1 cellular context compared by ENCODE assay signal in the genomic region with DNA sequence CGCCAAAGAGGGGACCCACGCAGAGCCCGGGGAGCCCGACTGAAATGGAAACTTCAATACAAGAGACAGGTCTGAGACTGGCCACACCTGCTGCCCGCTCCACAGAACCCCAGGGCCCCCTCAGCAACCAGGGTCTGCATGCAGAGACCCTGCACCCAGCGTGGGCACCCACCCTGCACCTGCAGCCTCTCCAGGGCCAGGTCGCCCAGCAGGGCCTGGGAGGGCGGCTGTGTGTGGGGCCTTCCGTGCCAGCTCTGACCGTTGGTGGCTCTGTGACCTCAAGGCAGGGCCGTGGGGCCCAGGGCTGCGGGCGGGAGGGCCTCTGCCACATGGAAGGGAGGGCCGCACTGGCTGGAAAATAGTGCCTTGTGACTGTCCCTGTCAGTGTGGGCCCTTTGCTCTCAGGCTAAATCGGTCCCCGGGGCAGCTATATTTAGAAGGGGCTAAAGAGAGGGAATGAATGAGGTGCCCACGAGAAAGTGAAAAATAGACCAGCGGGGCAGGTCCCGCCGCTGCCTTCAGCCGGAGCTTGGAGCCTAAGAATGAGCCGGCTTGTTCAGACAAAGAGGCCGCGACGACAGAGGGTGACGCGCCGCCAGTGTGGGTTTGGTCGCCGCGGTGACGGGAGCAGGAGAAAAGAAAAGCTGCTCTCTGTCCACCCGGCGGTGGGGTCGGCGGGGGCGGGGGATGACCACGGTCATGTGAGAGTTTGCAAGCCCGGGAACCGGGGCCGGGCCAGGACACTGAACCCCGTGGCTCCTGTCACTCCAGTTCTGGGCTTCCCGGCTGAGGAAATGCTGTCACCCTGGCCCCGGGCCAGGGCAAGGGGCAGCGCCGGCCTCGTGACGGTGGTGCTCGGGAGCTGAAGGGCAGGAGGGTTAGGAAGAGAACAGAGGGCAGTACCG.
TF ChIP-seq lines count a peak whose summit lies in the region.

No MANE protein-coding gene starts in this region.

TF ChIP-seq in HepG2, 621 proteins besides CTCF, POLR2A, EP300 and RAD21 (continued from another document and continues in another):
- TF ChIP-seq, protein P1, sequence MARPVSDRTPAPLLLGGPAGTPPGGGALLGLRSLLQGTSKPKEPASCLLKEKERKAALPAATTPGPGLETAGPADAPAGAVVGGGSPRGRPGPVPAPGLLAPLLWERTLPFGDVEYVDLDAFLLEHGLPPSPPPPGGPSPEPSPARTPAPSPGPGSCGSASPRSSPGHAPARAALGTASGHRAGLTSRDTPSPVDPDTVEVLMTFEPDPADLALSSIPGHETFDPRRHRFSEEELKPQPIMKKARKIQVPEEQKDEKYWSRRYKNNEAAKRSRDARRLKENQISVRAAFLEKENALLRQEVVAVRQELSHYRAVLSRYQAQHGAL (CRISPR knock-in tag; IDR thresholded peaks at IDR 0.05; ENCODE audit: not compliant biosample characterization) = peak; percentile 21
- TF ChIP-seq ZNF296 (CRISPR knock-in tag; conservative IDR thresholded peaks at IDR 0.05) (no peak; the same call in 1 of the 2 replicates), ZNF337 (CRISPR knock-in tag; IDR thresholded peaks at IDR 0.05; ENCODE audit: borderline replicate concordance, low read depth) (0 out of 2 replicates have a peak, but pooled peaks have one; percentile 33), GLI4 (CRISPR knock-in tag; IDR thresholded peaks at IDR 0.05; ENCODE audit: borderline replicate concordance) (peak; percentile 85; the same call in 1 of the 2 replicates), MEIS2 (CRISPR knock-in tag; IDR thresholded peaks at IDR 0.05) (no peak), REPIN1 (CRISPR knock-in tag; IDR thresholded peaks at IDR 0.05; ENCODE audit: borderline replicate concordance, low read depth) (peak; percentile 85), ZNF549 (CRISPR knock-in tag; IDR thresholded peaks at IDR 0.05) (no peak), ZSCAN22 (CRISPR knock-in tag; IDR thresholded peaks at IDR 0.05) (no peak), MED1 (CRISPR knock-in tag; IDR thresholded peaks at IDR 0.05) (peak; percentile 91), ZNF496 (CRISPR knock-in tag; IDR thresholded peaks at IDR 0.05; ENCODE audit: insufficient replicate concordance) (no peak), KDM5B (CRISPR knock-in tag; IDR thresholded peaks at IDR 0.05; ENCODE audit: borderline replicate concordance) (peak; percentile 72; the same call in 1 of the 2 replicates), ASH2L (IDR thresholded peaks at IDR 0.05; ENCODE audit: insufficient read length, low read depth, low read length) (peak; percentile 65), ZFX (CRISPR knock-in tag; IDR thresholded peaks at IDR 0.05; ENCODE audit: low read depth) (peak; percentile 90), RNF2 (conservative IDR thresholded peaks at IDR 0.05; ENCODE audit: low read depth) (peak; percentile 82), FOXK1 (CRISPR knock-in tag; IDR thresholded peaks at IDR 0.05; ENCODE audit: borderline replicate concordance, low read depth) (0 out of 2 replicates have a peak, but pooled peaks have one; percentile 18), ZNF781 (CRISPR knock-in tag; IDR thresholded peaks at IDR 0.05; ENCODE audit: borderline replicate concordance, not compliant biosample characterization) (peak; percentile 3), ZNF446 (CRISPR knock-in tag; IDR thresholded peaks at IDR 0.05) (0 out of 2 replicates have a peak, but pooled peaks have one; percentile 29), FOSL1 (CRISPR knock-in tag; IDR thresholded peaks at IDR 0.05; ENCODE audit: borderline replicate concordance) (no peak), DMAP1 (CRISPR knock-in tag; IDR thresholded peaks at IDR 0.05) (peak; percentile 62), YEATS4 (CRISPR knock-in tag; IDR thresholded peaks at IDR 0.05; ENCODE audit: borderline replicate concordance) (peak; percentile 54; the same call in 1 of the 2 replicates), ELF3 (CRISPR knock-in tag; IDR thresholded peaks at IDR 0.05) (no peak), RAD51 (IDR thresholded peaks at IDR 0.05; ENCODE audit: borderline replicate concordance) (peak; percentile 8; the same call in 1 of the 2 replicates), CBFB (CRISPR knock-in tag; IDR thresholded peaks at IDR 0.05) (peak; percentile 32; the same call in 1 of the 2 replicates), ZNF3 (CRISPR knock-in tag; IDR thresholded peaks at IDR 0.05) (0 out of 2 replicates have a peak, but pooled peaks have one; percentile 24), ZNF335 (CRISPR knock-in tag; IDR thresholded peaks at IDR 0.05) (no peak), JARID2 (CRISPR knock-in tag; IDR thresholded peaks at IDR 0.05; ENCODE audit: insufficient replicate concordance) (no peak), SALL2 (CRISPR knock-in tag; IDR thresholded peaks at IDR 0.05) (no peak), TAF15 (IDR thresholded peaks at IDR 0.05; ENCODE audit: low read depth, low read length, poor library complexity, severe bottlenecking) (no peak), ZNF816 (CRISPR knock-in tag; IDR thresholded peaks at IDR 0.05; ENCODE audit: borderline replicate concordance) (peak; percentile 90; the same call in 1 of the 2 replicates), U2AF1 (optimal IDR thresholded peaks at IDR 0.05; ENCODE audit: low read depth, low read length) (peak; percentile 25), ZNF543 (CRISPR knock-in tag; IDR thresholded peaks at IDR 0.05) (peak; percentile 68; the same call in 1 of the 2 replicates), ZNF235 (CRISPR knock-in tag; IDR thresholded peaks at IDR 0.05; ENCODE audit: borderline replicate concordance) (peak; percentile 70; the same call in 1 of the 2 replicates)
- TF ChIP-seq, protein P2, sequence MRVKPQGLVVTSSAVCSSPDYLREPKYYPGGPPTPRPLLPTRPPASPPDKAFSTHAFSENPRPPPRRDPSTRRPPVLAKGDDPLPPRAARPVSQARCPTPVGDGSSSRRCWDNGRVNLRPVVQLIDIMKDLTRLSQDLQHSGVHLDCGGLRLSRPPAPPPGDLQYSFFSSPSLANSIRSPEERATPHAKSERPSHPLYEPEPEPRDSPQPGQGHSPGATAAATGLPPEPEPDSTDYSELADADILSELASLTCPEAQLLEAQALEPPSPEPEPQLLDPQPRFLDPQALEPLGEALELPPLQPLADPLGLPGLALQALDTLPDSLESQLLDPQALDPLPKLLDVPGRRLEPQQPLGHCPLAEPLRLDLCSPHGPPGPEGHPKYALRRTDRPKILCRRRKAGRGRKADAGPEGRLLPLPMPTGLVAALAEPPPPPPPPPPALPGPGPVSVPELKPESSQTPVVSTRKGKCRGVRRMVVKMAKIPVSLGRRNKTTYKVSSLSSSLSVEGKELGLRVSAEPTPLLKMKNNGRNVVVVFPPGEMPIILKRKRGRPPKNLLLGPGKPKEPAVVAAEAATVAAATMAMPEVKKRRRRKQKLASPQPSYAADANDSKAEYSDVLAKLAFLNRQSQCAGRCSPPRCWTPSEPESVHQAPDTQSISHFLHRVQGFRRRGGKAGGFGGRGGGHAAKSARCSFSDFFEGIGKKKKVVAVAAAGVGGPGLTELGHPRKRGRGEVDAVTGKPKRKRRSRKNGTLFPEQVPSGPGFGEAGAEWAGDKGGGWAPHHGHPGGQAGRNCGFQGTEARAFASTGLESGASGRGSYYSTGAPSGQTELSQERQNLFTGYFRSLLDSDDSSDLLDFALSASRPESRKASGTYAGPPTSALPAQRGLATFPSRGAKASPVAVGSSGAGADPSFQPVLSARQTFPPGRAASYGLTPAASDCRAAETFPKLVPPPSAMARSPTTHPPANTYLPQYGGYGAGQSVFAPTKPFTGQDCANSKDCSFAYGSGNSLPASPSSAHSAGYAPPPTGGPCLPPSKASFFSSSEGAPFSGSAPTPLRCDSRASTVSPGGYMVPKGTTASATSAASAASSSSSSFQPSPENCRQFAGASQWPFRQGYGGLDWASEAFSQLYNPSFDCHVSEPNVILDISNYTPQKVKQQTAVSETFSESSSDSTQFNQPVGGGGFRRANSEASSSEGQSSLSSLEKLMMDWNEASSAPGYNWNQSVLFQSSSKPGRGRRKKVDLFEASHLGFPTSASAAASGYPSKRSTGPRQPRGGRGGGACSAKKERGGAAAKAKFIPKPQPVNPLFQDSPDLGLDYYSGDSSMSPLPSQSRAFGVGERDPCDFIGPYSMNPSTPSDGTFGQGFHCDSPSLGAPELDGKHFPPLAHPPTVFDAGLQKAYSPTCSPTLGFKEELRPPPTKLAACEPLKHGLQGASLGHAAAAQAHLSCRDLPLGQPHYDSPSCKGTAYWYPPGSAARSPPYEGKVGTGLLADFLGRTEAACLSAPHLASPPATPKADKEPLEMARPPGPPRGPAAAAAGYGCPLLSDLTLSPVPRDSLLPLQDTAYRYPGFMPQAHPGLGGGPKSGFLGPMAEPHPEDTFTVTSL (CRISPR knock-in tag; IDR thresholded peaks at IDR 0.05; ENCODE audit: borderline replicate concordance) = peak; percentile 54; the same call in 1 of the 2 replicates
- TF ChIP-seq, protein P3, sequence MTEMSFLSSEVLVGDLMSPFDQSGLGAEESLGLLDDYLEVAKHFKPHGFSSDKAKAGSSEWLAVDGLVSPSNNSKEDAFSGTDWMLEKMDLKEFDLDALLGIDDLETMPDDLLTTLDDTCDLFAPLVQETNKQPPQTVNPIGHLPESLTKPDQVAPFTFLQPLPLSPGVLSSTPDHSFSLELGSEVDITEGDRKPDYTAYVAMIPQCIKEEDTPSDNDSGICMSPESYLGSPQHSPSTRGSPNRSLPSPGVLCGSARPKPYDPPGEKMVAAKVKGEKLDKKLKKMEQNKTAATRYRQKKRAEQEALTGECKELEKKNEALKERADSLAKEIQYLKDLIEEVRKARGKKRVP (CRISPR knock-in tag; IDR thresholded peaks at IDR 0.05) = no peak
- TF ChIP-seq, protein P4, sequence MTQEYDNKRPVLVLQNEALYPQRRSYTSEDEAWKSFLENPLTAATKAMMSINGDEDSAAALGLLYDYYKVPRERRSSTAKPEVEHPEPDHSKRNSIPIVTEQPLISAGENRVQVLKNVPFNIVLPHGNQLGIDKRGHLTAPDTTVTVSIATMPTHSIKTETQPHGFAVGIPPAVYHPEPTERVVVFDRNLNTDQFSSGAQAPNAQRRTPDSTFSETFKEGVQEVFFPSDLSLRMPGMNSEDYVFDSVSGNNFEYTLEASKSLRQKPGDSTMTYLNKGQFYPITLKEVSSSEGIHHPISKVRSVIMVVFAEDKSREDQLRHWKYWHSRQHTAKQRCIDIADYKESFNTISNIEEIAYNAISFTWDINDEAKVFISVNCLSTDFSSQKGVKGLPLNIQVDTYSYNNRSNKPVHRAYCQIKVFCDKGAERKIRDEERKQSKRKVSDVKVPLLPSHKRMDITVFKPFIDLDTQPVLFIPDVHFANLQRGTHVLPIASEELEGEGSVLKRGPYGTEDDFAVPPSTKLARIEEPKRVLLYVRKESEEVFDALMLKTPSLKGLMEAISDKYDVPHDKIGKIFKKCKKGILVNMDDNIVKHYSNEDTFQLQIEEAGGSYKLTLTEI (CRISPR knock-in tag; conservative IDR thresholded peaks at IDR 0.05) = no peak
- TF ChIP-seq, protein P5, sequence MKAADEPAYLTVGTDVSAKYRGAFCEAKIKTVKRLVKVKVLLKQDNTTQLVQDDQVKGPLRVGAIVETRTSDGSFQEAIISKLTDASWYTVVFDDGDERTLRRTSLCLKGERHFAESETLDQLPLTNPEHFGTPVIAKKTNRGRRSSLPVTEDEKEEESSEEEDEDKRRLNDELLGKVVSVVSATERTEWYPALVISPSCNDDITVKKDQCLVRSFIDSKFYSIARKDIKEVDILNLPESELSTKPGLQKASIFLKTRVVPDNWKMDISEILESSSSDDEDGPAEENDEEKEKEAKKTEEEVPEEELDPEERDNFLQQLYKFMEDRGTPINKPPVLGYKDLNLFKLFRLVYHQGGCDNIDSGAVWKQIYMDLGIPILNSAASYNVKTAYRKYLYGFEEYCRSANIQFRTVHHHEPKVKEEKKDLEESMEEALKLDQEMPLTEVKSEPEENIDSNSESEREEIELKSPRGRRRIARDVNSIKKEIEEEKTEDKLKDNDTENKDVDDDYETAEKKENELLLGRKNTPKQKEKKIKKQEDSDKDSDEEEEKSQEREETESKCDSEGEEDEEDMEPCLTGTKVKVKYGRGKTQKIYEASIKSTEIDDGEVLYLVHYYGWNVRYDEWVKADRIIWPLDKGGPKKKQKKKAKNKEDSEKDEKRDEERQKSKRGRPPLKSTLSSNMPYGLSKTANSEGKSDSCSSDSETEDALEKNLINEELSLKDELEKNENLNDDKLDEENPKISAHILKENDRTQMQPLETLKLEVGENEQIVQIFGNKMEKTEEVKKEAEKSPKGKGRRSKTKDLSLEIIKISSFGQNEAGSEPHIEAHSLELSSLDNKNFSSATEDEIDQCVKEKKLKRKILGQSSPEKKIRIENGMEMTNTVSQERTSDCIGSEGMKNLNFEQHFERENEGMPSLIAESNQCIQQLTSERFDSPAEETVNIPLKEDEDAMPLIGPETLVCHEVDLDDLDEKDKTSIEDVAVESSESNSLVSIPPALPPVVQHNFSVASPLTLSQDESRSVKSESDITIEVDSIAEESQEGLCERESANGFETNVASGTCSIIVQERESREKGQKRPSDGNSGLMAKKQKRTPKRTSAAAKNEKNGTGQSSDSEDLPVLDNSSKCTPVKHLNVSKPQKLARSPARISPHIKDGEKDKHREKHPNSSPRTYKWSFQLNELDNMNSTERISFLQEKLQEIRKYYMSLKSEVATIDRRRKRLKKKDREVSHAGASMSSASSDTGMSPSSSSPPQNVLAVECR (CRISPR knock-in tag; IDR thresholded peaks at IDR 0.05; ENCODE audit: borderline replicate concordance) = peak; percentile 63
- TF ChIP-seq, protein P6, sequence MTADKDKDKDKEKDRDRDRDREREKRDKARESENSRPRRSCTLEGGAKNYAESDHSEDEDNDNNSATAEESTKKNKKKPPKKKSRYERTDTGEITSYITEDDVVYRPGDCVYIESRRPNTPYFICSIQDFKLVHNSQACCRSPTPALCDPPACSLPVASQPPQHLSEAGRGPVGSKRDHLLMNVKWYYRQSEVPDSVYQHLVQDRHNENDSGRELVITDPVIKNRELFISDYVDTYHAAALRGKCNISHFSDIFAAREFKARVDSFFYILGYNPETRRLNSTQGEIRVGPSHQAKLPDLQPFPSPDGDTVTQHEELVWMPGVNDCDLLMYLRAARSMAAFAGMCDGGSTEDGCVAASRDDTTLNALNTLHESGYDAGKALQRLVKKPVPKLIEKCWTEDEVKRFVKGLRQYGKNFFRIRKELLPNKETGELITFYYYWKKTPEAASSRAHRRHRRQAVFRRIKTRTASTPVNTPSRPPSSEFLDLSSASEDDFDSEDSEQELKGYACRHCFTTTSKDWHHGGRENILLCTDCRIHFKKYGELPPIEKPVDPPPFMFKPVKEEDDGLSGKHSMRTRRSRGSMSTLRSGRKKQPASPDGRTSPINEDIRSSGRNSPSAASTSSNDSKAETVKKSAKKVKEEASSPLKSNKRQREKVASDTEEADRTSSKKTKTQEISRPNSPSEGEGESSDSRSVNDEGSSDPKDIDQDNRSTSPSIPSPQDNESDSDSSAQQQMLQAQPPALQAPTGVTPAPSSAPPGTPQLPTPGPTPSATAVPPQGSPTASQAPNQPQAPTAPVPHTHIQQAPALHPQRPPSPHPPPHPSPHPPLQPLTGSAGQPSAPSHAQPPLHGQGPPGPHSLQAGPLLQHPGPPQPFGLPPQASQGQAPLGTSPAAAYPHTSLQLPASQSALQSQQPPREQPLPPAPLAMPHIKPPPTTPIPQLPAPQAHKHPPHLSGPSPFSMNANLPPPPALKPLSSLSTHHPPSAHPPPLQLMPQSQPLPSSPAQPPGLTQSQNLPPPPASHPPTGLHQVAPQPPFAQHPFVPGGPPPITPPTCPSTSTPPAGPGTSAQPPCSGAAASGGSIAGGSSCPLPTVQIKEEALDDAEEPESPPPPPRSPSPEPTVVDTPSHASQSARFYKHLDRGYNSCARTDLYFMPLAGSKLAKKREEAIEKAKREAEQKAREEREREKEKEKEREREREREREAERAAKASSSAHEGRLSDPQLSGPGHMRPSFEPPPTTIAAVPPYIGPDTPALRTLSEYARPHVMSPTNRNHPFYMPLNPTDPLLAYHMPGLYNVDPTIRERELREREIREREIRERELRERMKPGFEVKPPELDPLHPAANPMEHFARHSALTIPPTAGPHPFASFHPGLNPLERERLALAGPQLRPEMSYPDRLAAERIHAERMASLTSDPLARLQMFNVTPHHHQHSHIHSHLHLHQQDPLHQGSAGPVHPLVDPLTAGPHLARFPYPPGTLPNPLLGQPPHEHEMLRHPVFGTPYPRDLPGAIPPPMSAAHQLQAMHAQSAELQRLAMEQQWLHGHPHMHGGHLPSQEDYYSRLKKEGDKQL (CRISPR knock-in tag; IDR thresholded peaks at IDR 0.05; ENCODE audit: low read depth) = peak; percentile 49; the same call in 1 of the 2 replicates
